8 cellular contexts compared by ENCODE assay signal in genomic region chr12:42325776-42326465, GRCh38. TPM values are rescaled to one million over a fixed set of nuclear protein-coding genes. Genes with fewer than 3 reads are reported as not detected.
A peak's percentile ranks its signal among the peaks of the same experiment; 100 is the strongest.
DNase-seq lines count a peak whose midpoint lies in the region; ATAC-seq and TF ChIP-seq lines count a peak whose summit lies in the region.

A gene with protein sequence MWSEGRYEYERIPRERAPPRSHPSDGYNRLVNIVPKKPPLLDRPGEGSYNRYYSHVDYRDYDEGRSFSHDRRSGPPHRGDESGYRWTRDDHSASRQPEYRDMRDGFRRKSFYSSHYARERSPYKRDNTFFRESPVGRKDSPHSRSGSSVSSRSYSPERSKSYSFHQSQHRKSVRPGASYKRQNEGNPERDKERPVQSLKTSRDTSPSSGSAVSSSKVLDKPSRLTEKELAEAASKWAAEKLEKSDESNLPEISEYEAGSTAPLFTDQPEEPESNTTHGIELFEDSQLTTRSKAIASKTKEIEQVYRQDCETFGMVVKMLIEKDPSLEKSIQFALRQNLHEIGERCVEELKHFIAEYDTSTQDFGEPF (plus strand): TSS chr12:42326167. CDS start chr12:42335903, 9,736 bp downstream.
A gene with protein sequence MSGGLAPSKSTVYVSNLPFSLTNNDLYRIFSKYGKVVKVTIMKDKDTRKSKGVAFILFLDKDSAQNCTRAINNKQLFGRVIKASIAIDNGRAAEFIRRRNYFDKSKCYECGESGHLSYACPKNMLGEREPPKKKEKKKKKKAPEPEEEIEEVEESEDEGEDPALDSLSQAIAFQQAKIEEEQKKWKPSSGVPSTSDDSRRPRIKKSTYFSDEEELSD (minus strand): TSS chr12:42326094. CDS start chr12:42324102, 1,992 bp downstream.

- H3K27me3 Mint-ChIP-seq in chondrocyte (ENCODE audit: low read depth): no peaks in the 10 kb centered on the region

- peaks cover 34% of the 10 kb centered on the region for H3K4me1 Mint-ChIP-seq in chondrocyte (ENCODE audit: low read depth)

- peak within 1 kb of the TSS; percentile 94 for H3K27ac Mint-ChIP-seq in chondrocyte (ENCODE audit: unreplicated experiment)

- peak; percentile 94 for ATAC-seq in GM19023 (IDR thresholded peaks at IDR 0.05; ENCODE audit: unreplicated experiment)
- peak; percentile 95 for ATAC-seq in HG03196 (IDR thresholded peaks at IDR 0.05; ENCODE audit: unreplicated experiment)

- peak within 1 kb of the TSS; percentile 79 for H3K4me3 ChIP-seq in AG10803 (ENCODE audit: low read length)

- H3K9me3 Mint-ChIP-seq in chondrocyte (ENCODE audit: low read depth): no peaks in the 10 kb centered on the region

- TF ChIP-seq CTCF in AG10803 (conservative IDR thresholded peaks at IDR 0.05; ENCODE audit: low read length) (no peak), chondrocyte (IDR thresholded peaks at IDR 0.05) (no peak)

- H3K36me3 Mint-ChIP-seq in chondrocyte (ENCODE audit: low read depth): peaks cover 5% of the 10 kb centered on the region

- DNase-seq in AG10803 (ENCODE audit: low read depth) (peak; percentile 72), NCI-H446 treated with DMSO at 0.1 percent for 48 hours (lab: John Stamatoyannopoulos, UW) (peak; percentile 58), chondrocyte (ENCODE audit: low spot score) (no peak), kidney tubule cell (ENCODE audit: low spot score) (peak; percentile 84)
- peak; percentile 58 to 71 for DNase-seq in activated CD4-positive, alpha-beta T cell treated with anti-CD3 and anti-CD28 coated beads for 24 hours (ENCODE audit: low read depth in 2 of 2)
- DNase-seq in stimulated activated CD4-positive, alpha-beta T cell treated with anti-CD3 and anti-CD28 coated beads, Interleukin-1b, Interleukin-23, amount 100 ng/mL, for 24 hours (ENCODE audit: low read depth in 4 of 4, low spot score in 1 of 4): peak; percentile 51 to 76 (median 65)

- peak within 1 kb of the TSS; percentile 95 for H3K4me3 Mint-ChIP-seq in chondrocyte (ENCODE audit: unreplicated experiment)

RNA-seq across cellular contexts. Expression of the first gene that starts in this region (rescaled TPM):
- total RNA-seq in chondrocyte: 49.7 to 69.4 TPM (median 51.9 TPM) in 3 replicates

RNA-seq across cellular contexts. Expression of the second gene that starts in this region (rescaled TPM):
- total RNA-seq in chondrocyte: 56.3 to 62.0 TPM (median 57.5 TPM) in 3 replicates
